Comparison of ENCODE assay signal across 30 cellular contexts in genomic region chr11:88341852-88342251, GRCh38. TPM values are rescaled to one million over a fixed set of nuclear protein-coding genes. Genes with fewer than 3 reads are reported as not detected.
A peak's percentile ranks its signal among the peaks of the same experiment; 100 is the strongest.
DNase-seq lines count a peak whose midpoint lies in the region; ATAC-seq, FAIRE-seq and TF ChIP-seq lines count a peak whose summit lies in the region.
"Had no signal": no experiment of that assay in that cellular context is flagged by ENCODE, and none has a peak within 500 bp of the region (broad histone marks: within the 10 kb centered on the region; RNA-seq: fewer than 3 reads in every experiment).

No MANE protein-coding gene starts in this region.

- no peaks in the 10 kb centered on the region for H3K9me1 ChIP-seq in K562 (ENCODE audit: control insufficient read depth, insufficient read depth, low read length)

- H3K4me3 ChIP-seq in K562: no peak overlapping the region
- H3K4me3 ChIP-seq: cardiac muscle cell, dorsolateral prefrontal cortex, gastroesophageal sphincter, GM23248, Peyer's patch, tibial artery had no signal

- DNase-seq in GM10266 (ENCODE audit: extremely low spot score) (no peak), H9 (peak; percentile 74), K562 (ENCODE audit: extremely low read depth in 1 of 4, low spot score in 3 of 4) (peak in 2 of 4 experiments; percentile 40 to 53), myocyte (ENCODE audit: low read depth) (peak; percentile 28), GM10248 (ENCODE audit: extremely low spot score) (no peak), dedifferentiated amniotic fluid mesenchymal stem cell (ENCODE audit: extremely low spot score) (no peak)
- DNase-seq: activated B cell treated with CpG ODN at 0.5 μM for 24 hours; activated CD4-positive, alpha-beta memory T cell treated with anti-CD3 and anti-CD28 coated beads for 36 hours; activated naive CD4-positive, alpha-beta T cell treated with anti-CD3 and anti-CD28 coated beads for 36 hours; activated T-cell treated with anti-CD3 and anti-CD28 coated beads, Interleukin-2, amount 50 U/mL, for 4 hours; dorsolateral prefrontal cortex; EL; GM23248; left cardiac atrium; midbrain; NCI-H1930; Peyer's patch; SK-N-SH; small intestine; stimulated activated CD4-positive, alpha-beta T cell treated with anti-CD3 and anti-CD28 coated beads, Interleukin-2, amount 100 ng/mL, for 48 hours; tibial artery had no signal

- H3K9me3 ChIP-seq in H9 (ENCODE audit: control insufficient read depth, low read depth, low read length): no peaks in the 10 kb centered on the region
- no peaks in the 10 kb centered on the region for H3K9me3 ChIP-seq in K562 (replicated peaks; ENCODE audit: control insufficient read depth, insufficient read depth, low read depth, low read length)
- H3K9me3 ChIP-seq: gastroesophageal sphincter, Peyer's patch, SK-N-SH, tibial artery had no signal

- H3K9ac ChIP-seq in H9 (ENCODE audit: extremely low read depth, insufficient read length, low read length): no peak overlapping the region
- H3K9ac ChIP-seq in K562 (ENCODE audit: insufficient read depth in 1 of 2, low read depth in 2 of 2, low read length in 2 of 2): no peak overlapping the region
- H3K9ac ChIP-seq: GM23248, SK-N-SH had no signal

- H3K4me2 ChIP-seq in H9 (ENCODE audit: insufficient read depth, insufficient read length, low read length) (no peak overlapping the region), K562 (ENCODE audit: insufficient read depth, low read length) (no peak overlapping the region)
- H3K4me2 ChIP-seq: SK-N-SH had no signal

- no peak overlapping the region for H3K23ac ChIP-seq in H9 (ENCODE audit: insufficient read length, low read depth, low read length)

- no peak overlapping the region for H4K8ac ChIP-seq in H9 (replicated peaks; ENCODE audit: insufficient read length, low read depth, low read length)

- H3K4ac ChIP-seq in H9 (ENCODE audit: low read depth, low read length): no peak overlapping the region

- POLR2A ChIA-PET in K562 (lab: Yijun Ruan, JAX) (interaction anchor here (0.8 to 1.3 kb wide), 2 partner anchors 13 to 17 kb away, joined by 3 to 4 read pairs; no protein-coding TSS in a partner anchor), GM10248 (lab: Yijun Ruan, JAX) (no interaction called here)

- H3K79me1 ChIP-seq in H9 (ENCODE audit: insufficient read depth, low read depth, low read length, poor library complexity, severe bottlenecking): no peaks in the 10 kb centered on the region

- H3K36me3 Mint-ChIP-seq in H9 (ENCODE audit: insufficient read depth in 1 of 3, low read depth in 3 of 3): no peaks in the 10 kb centered on the region
- H3K36me3 Mint-ChIP-seq: activated CD4-positive, alpha-beta memory T cell treated with anti-CD3 and anti-CD28 coated beads for 36 hours had no signal

- WGBS in H9 (ENCODE audit: extremely low coverage, insufficient read length, low lambda C conversion rate): no CpG with 5 or more reads among the region's 4 CpGs
- 28% methylated on average over 4 of the region's 4 CpGs for WGBS in K562 (ENCODE audit: insufficient coverage, low coverage, missing lambda C conversion rate)

- ATAC-seq in K562: peak; percentile 63
- ATAC-seq in GM21825 (IDR thresholded peaks at IDR 0.05; ENCODE audit: unreplicated experiment): no peak
- no peak for ATAC-seq in HG03571 (IDR thresholded peaks at IDR 0.05; ENCODE audit: unreplicated experiment)
- ATAC-seq: activated T-cell treated with anti-CD3 and anti-CD28 coated beads, Interleukin-2, amount 50 U/mL, for 4 hours; esophagus mucosa; gastroesophageal sphincter; left cardiac atrium had no signal

- no peak overlapping the region for H3K4me3 Mint-ChIP-seq in H9
- H3K4me3 Mint-ChIP-seq: activated B cell treated with CpG ODN at 0.5 μM for 24 hours; activated CD4-positive, alpha-beta memory T cell treated with anti-CD3 and anti-CD28 coated beads for 36 hours; activated naive CD4-positive, alpha-beta T cell treated with anti-CD3 and anti-CD28 coated beads for 36 hours; activated T-cell treated with anti-CD3 and anti-CD28 coated beads, Interleukin-2, amount 50 U/mL, for 4 hours; CD4-positive, alpha-beta memory T cell; stimulated activated naive CD8-positive, alpha-beta T cell treated with anti-CD3 and anti-CD28 coated beads, Interleukin-15, Interleukin-2, amounts not matched to agents 100 ng/mL and 50 ng/mL, for 24 hours had no signal

- H3K27me3 ChIP-seq in H9 (ENCODE audit: insufficient read depth, low read length) (no peaks in the 10 kb centered on the region), K562 (ENCODE audit: control insufficient read depth in 2 of 2, insufficient read depth in 2 of 2, low read length in 2 of 2) (no peaks in the 10 kb centered on the region)
- H3K27me3 ChIP-seq: cardiac muscle cell, dorsolateral prefrontal cortex, gastroesophageal sphincter, Peyer's patch, tibial artery had no signal

- no peak overlapping the region for H3K14ac ChIP-seq in H9 (ENCODE audit: insufficient read depth, low read length)

- peaks cover under 1% of the 10 kb centered on the region; the same call in 1 of the 2 replicates for H3K79me2 ChIP-seq in H9 (ENCODE audit: insufficient read depth, low read length)
- peaks cover 32% of the 10 kb centered on the region for H3K79me2 ChIP-seq in K562 (ENCODE audit: control insufficient read depth, insufficient read depth, low read length)

- intact Hi-C loops in K562 (cut with micrococcal nuclease): no loop called here

- H3K4me1 ChIP-seq in H9 (ENCODE audit: insufficient read depth, low read length): no peaks in the 10 kb centered on the region
- peaks cover 3 to 9% of the 10 kb centered on the region in 2 experiments; a peak in 4 of 5 replicates for H3K4me1 ChIP-seq in K562 (replicated peaks in 1 of 2; ENCODE audit: control insufficient read depth in 2 of 2, insufficient read depth in 2 of 2, low read length in 2 of 2)

- H4K20me1 ChIP-seq in H9 (ENCODE audit: control insufficient read depth, insufficient read depth, insufficient read length) (no peaks in the 10 kb centered on the region), K562 (replicated peaks; ENCODE audit: control insufficient read depth, insufficient read depth, low read length) (no peaks in the 10 kb centered on the region)

- CTCF ChIA-PET in K562 (lab: Yijun Ruan, JAX; ENCODE audit: low intra/inter-chr PET ratio) (no interaction called here), GM10248 (lab: Yijun Ruan, JAX) (interaction anchor here (1.2 to 2.6 kb wide), 5 partner anchors 10 to 31 kb away, joined by 3 to 6 read pairs (median 3); no protein-coding TSS in a partner anchor)

- BruUV-seq in K562 (replicated peaks; lab: Mats Ljungman, UMichigan): no TSS peak

- no peak overlapping the region for H2BK15ac ChIP-seq in H9 (ENCODE audit: low read depth, low read length)

- H2BK12ac ChIP-seq in H9 (ENCODE audit: insufficient read length, low read depth, low read length): no peak overlapping the region

- H3K4me1 Mint-ChIP-seq in H9: peaks cover 23 to 25% of the 10 kb centered on the region in 2 experiments

- no peak for TF ChIP-seq EP300 in K562 (IDR thresholded peaks at IDR 0.05; ENCODE audit: low read length)

- H3K23me2 ChIP-seq in H9 (ENCODE audit: insufficient read length, low read depth, low read length, poor library complexity, severe bottlenecking): peaks cover 5% of the 10 kb centered on the region

- TF ChIP-seq CTCF in GM10266 (IDR thresholded peaks at IDR 0.05; ENCODE audit: control insufficient read depth, insufficient read depth, low read depth, missing control alignments) (peak; percentile 29), H9 (conservative IDR thresholded peaks at IDR 0.05) (peak; percentile 67), K562 (IDR thresholded peaks at IDR 0.05 in 2 of 3, conservative IDR thresholded peaks at IDR 0.05 in 1 of 3; ENCODE audit: insufficient read depth in 2 of 3, low read depth in 1 of 3, low read length in 3 of 3) (peak; percentile 63 to 64 (median 64); a peak in 5 of 6 replicates), GM10248 (IDR thresholded peaks at IDR 0.05; ENCODE audit: control extremely low read depth, extremely low read depth, low read depth, missing control alignments) (no peak)

- no peaks in the 10 kb centered on the region for H3K36me3 ChIP-seq in K562 (ENCODE audit: control insufficient read depth, insufficient read depth, low read length)
- H3K36me3 ChIP-seq: cardiac muscle cell, gastroesophageal sphincter, Peyer's patch, tibial artery had no signal

- TF ChIP-seq RAD21 in K562 (CRISPR knock-in tag; conservative IDR thresholded peaks at IDR 0.05 in 1 of 2, IDR thresholded peaks at IDR 0.05 in 1 of 2): peak; percentile 19 to 51; a peak in 2 of 4 replicates

- no peak overlapping the region for H3K27ac Mint-ChIP-seq in H9
- H3K27ac Mint-ChIP-seq: activated B cell treated with CpG ODN at 0.5 μM for 24 hours; activated CD4-positive, alpha-beta memory T cell treated with anti-CD3 and anti-CD28 coated beads for 36 hours; activated naive CD4-positive, alpha-beta T cell treated with anti-CD3 and anti-CD28 coated beads for 36 hours; stimulated activated naive CD8-positive, alpha-beta T cell treated with anti-CD3 and anti-CD28 coated beads, Interleukin-15, Interleukin-2, amounts not matched to agents 100 ng/mL and 50 ng/mL, for 24 hours had no signal

- no peak overlapping the region for H2BK5ac ChIP-seq in H9 (ENCODE audit: insufficient read length, low read length)

- no peak overlapping the region for H4K5ac ChIP-seq in H9 (ENCODE audit: insufficient read length, low read depth, low read length)

- H3K27me3 Mint-ChIP-seq in H9 (ENCODE audit: low read depth): no peaks in the 10 kb centered on the region
- H3K27me3 Mint-ChIP-seq: activated B cell treated with CpG ODN at 0.5 μM for 24 hours; activated CD4-positive, alpha-beta memory T cell treated with anti-CD3 and anti-CD28 coated beads for 36 hours; CD4-positive, alpha-beta memory T cell; stimulated activated naive CD8-positive, alpha-beta T cell treated with anti-CD3 and anti-CD28 coated beads, Interleukin-15, Interleukin-2, amounts not matched to agents 100 ng/mL and 50 ng/mL, for 24 hours had no signal

- no peak overlapping the region for H2AFZ ChIP-seq in H9 (ENCODE audit: low read length)
- no peak overlapping the region for H2AFZ ChIP-seq in K562 (ENCODE audit: low read depth, low read length)
- H2AFZ ChIP-seq: GM23248 had no signal

- no peak overlapping the region for H3K18ac ChIP-seq in H9 (ENCODE audit: insufficient read length, low read depth, low read length)

- no peak overlapping the region for H2BK120ac ChIP-seq in H9 (ENCODE audit: low read depth, low read length, poor library complexity, severe bottlenecking)

- H3T11ph ChIP-seq in H9 (ENCODE audit: low read length): no peak overlapping the region

- in situ Hi-C loops in K562 (cut with MboI): no loop called here

- no peak for TF ChIP-seq POLR2A in K562 (conservative IDR thresholded peaks at IDR 0.05)

- no peak overlapping the region for H2BK20ac ChIP-seq in H9 (ENCODE audit: low read depth, low read length, poor library complexity, severe bottlenecking)

- no peak overlapping the region for H4K91ac ChIP-seq in H9 (ENCODE audit: insufficient read length, low read depth, low read length)

- H3K27ac ChIP-seq in H9 (ENCODE audit: insufficient read length, low read depth, low read length) (no peak overlapping the region), K562 (ENCODE audit: extremely low read depth, low read depth, low read length) (no peak overlapping the region)
- H3K27ac ChIP-seq: cardiac muscle cell, dorsolateral prefrontal cortex, gastroesophageal sphincter, GM23248, Peyer's patch, tibial artery had no signal

- H3K56ac ChIP-seq in H9 (ENCODE audit: insufficient read length, low read depth, low read length): no peak overlapping the region

- peak; percentile 35 for FAIRE-seq in K562 (lab: Jason Lieb, UNC)
- FAIRE-seq: GM12892, GM19239, small intestine had no signal

- no peaks in the 10 kb centered on the region for H3K9me3 Mint-ChIP-seq in H9
- H3K9me3 Mint-ChIP-seq: activated B cell treated with CpG ODN at 0.5 μM for 24 hours; activated CD4-positive, alpha-beta memory T cell treated with anti-CD3 and anti-CD28 coated beads for 36 hours; activated naive CD4-positive, alpha-beta T cell treated with anti-CD3 and anti-CD28 coated beads for 36 hours; activated T-cell treated with anti-CD3 and anti-CD28 coated beads, Interleukin-2, amount 50 U/mL, for 4 hours; CD4-positive, alpha-beta memory T cell; stimulated activated naive CD8-positive, alpha-beta T cell treated with anti-CD3 and anti-CD28 coated beads, Interleukin-15, Interleukin-2, amounts not matched to agents 100 ng/mL and 50 ng/mL, for 24 hours had no signal

- no peak overlapping the region for H2AK5ac ChIP-seq in H9 (ENCODE audit: insufficient read length, low read length)

RNA-seq across cellular contexts. Expression of gene CTSC, which starts 4.3 kb away (rescaled TPM):
- total RNA-seq in H9 (2021) (359 TPM in 2 replicates), K562 (2014; rRNA removed) (113 and 115 TPM in 2 replicates), K562 (2014; rRNA removed; fragmentation: Illumina TruSeq; extraction: Trizol) (187 and 206 TPM in 2 replicates), K562 (2015; rRNA removed; fragmentation: Illumina TruSeq; extraction: Trizol) (201 and 205 TPM in 2 replicates), K562 (2021) (162 and 170 TPM in 2 replicates), myocyte (12.4 and 37.1 TPM in 2 replicates)
- total RNA-seq in K562 (2011; cell fraction: chromatin; rRNA removed; ENCODE audit: low replicate concordance): 294 and 379 TPM in 2 replicates
- 320 and 363 TPM in 2 replicates for total RNA-seq in K562 (2011; cell fraction: nucleolus; rRNA removed)
- 387 and 390 TPM in 2 replicates for total RNA-seq in K562 (2011; cell fraction: nucleoplasm; rRNA removed)
- polyA plus RNA-seq in K562 (2011; rRNA removed) (148 and 304 TPM in 2 replicates), K562 (2014; fragmentation: Illumina TruSeq; extraction: Trizol) (148 and 160 TPM in 2 replicates), K562 (2014; fragmentation: Nextera tagmentation; extraction: Ambion mirVana) (100 to 1,000 TPM; 350 to 403 TPM), K562 (2014; rRNA removed) (137 and 141 TPM in 2 replicates)
- polyA plus RNA-seq in K562 (2011; cell fraction: cytosol; rRNA removed): 120 and 135 TPM in 2 replicates
- polyA plus RNA-seq in K562 (2011; cell fraction: nucleus; rRNA removed): 81.1 and 102 TPM in 2 replicates
- 217 and 283 TPM in 2 replicates for polyA plus RNA-seq in K562 (2012)
- 161 and 254 TPM in 2 replicates for polyA minus RNA-seq in K562 (2011; rRNA and poly(A)+ RNA removed)
- 100 and 143 TPM in 2 replicates for polyA minus RNA-seq in K562 (2011; cell fraction: cytosol; rRNA and poly(A)+ RNA removed)
- polyA minus RNA-seq in K562 (2011; cell fraction: nucleus; rRNA and poly(A)+ RNA removed): 156 and 191 TPM in 2 replicates
- polyA plus RNA-seq in myocyte (2012): 6.0 TPM

Comparison
In these comparisons a context has a peak if more than half of its experiments do, and no peak if none do; other contexts are left out.
1. DNase-seq: peak in H9 (single experiment) and myocyte (single experiment); none in GM10266 (single experiment), GM10248 (single experiment) and dedifferentiated amniotic fluid mesenchymal stem cell (single experiment).